In the genomic region with DNA sequence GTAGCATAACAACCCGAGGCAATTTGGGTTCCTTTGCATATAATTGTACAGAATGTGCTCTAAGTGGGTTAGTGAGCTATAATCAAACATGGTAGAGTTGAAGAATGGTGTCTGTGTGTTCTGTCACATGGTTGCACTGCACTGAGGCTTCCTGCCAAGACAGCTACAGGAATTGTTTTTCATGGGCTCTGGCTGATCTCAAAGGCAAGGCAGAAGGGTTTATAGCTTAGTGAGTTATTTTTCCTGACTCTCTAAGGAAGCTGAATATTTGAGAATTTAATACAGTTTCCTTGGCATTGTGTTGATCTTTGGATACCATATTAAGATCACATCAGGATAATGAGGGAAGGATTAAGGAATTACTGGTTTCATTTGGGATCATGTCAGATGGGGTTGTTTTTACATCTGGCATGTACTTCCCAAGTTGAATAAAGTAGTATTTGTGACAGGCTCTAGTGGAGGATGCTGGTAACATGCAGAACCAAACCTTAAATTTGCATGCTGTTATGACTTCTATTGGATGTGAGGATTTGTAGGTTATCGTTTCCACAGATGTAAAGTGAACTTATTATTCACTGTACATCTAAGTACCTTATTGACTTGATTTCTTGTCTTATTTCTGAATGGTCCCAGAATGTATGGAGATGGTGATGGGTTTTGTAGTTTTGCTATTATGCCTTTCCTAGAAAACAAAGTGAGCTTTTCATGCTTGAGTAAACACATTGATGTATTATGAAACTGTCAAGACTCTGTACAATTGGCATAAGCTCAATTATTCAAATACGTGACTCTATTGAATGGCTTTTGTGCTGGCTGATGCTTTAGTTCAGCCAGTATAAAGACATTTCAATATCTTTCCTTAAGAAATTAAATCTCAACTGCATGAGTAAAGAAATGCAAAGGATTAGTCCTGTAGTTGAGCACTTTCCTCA, we compare ENCODE assay signal across 10 cellular contexts. TPM values are rescaled to one million over a fixed set of nuclear protein-coding genes. Genes with fewer than 3 reads are reported as not detected.
DNase-seq lines count a peak whose midpoint lies in the region; ATAC-seq and TF ChIP-seq lines count a peak whose summit lies in the region.
"Had no signal": no experiment of that assay in that cellular context is flagged by ENCODE, and none has a peak within 500 bp of the region (broad histone marks: within the 10 kb centered on the region; RNA-seq: fewer than 3 reads in every experiment).

No MANE protein-coding gene starts in this region.

- intact Hi-C loops in MCF 10A (cut with micrococcal nuclease) = no loop called here
- intact Hi-C loops in breast epithelium (cut with DNase I; ENCODE audit: low total_unique reads) = no loop called here
- intact Hi-C loops in left colon (cut with DNase I, micrococcal nuclease) = no loop called here
- intact Hi-C loops in tibial artery (cut with DNase I; ENCODE audit: low total_unique reads) = no loop called here

- no peak overlapping the region for H3K4me3 Mint-ChIP-seq in MCF 10A (ENCODE audit: unreplicated experiment)

- TF ChIP-seq CTCF in MCF 10A (IDR thresholded peaks at IDR 0.05; ENCODE audit: unreplicated experiment) (no peak), breast epithelium (IDR thresholded peaks at IDR 0.05) (no peak), tibial artery (IDR thresholded peaks at IDR 0.05) (peak in 1 of 2 experiments; percentile 8), omental fat pad (IDR thresholded peaks at IDR 0.05) (no peak)

- H3K4me3 ChIP-seq in breast epithelium (no peak overlapping the region), tibial artery (no peak overlapping the region)
- H3K4me3 ChIP-seq: SJSA1 had no signal

- in situ Hi-C loops in SK-MEL-5 (cut with HindIII; ENCODE audit: low pct_unique_long_range_greater_than_20kb, low sequenced_read_pairs) = no loop called here

- H3K36me3 Mint-ChIP-seq in MCF 10A (ENCODE audit: insufficient read depth, unreplicated experiment) = peaks cover 7% of the 10 kb centered on the region

- H3K4me1 Mint-ChIP-seq in MCF 10A (ENCODE audit: insufficient read depth, unreplicated experiment) = peaks cover 22% of the 10 kb centered on the region

- DNase-seq in MCF 10A (ENCODE audit: unreplicated experiment) (no peak), breast epithelium (ENCODE audit: low spot score in 2 of 2) (no peak), SK-MEL-5 (ENCODE audit: low read depth, low spot score) (peak; percentile 95), left colon (peak in 1 of 2 donors; percentile 54), tibial artery (no peak), CD1c-positive myeloid dendritic cell (ENCODE audit: extremely low spot score) (no peak), omental fat pad (ENCODE audit: low spot score) (no peak)
- DNase-seq: HCEC 1CT had no signal

- no peak for TF ChIP-seq POLR2A in breast epithelium (IDR thresholded peaks at IDR 0.05)

- POLR2A ChIA-PET in MCF 10A (lab: Yijun Ruan, JAX) = interaction anchor here (1.0 to 1.9 kb wide), 7 partner anchors 10 to 46 kb away, joined by 3 to 13 read pairs (median 5); a partner anchor contains a TSS

- H3K4me1 ChIP-seq in breast epithelium (no peaks in the 10 kb centered on the region), tibial artery (peaks cover 0 to 20% (median 11%) of the 10 kb centered on the region in 4 donors)

- H3K27ac ChIP-seq in breast epithelium (peak overlapping the region in 1 of 2 donors; percentile 4), tibial artery (peak overlapping the region; percentile 3 to 11)
- H3K27ac ChIP-seq: SJSA1 had no signal

- ATAC-seq in left colon (peak; percentile 70), GM19452 (IDR thresholded peaks at IDR 0.05; ENCODE audit: unreplicated experiment) (no peak), omental fat pad (ENCODE audit: low FRiP score) (no peak)

- H3K27me3 Mint-ChIP-seq in MCF 10A (ENCODE audit: insufficient read depth, unreplicated experiment) = no peaks in the 10 kb centered on the region

- CTCF ChIA-PET in MCF 10A (lab: Yijun Ruan, JAX) = interaction anchor here (1.1 to 1.2 kb wide), 2 partner anchors 18 to 188 kb away, joined by 4 to 7 read pairs; no protein-coding TSS in a partner anchor

- H3K27ac Mint-ChIP-seq in MCF 10A (ENCODE audit: low read depth, unreplicated experiment) = peak overlapping the region; percentile 20

- no TSS peak for BruUV-seq in MCF 10A (replicated peaks; lab: Mats Ljungman, UMichigan)

- H3K27me3 ChIP-seq in breast epithelium (no peaks in the 10 kb centered on the region), tibial artery (no peaks in the 10 kb centered on the region)
- H3K27me3 ChIP-seq: SJSA1 had no signal

- H3K9me3 Mint-ChIP-seq in MCF 10A (ENCODE audit: unreplicated experiment) = peaks cover 7% of the 10 kb centered on the region

- H3K36me3 ChIP-seq in breast epithelium (no peaks in the 10 kb centered on the region), tibial artery (no peaks in the 10 kb centered on the region)

- no peaks in the 10 kb centered on the region for H3K9me3 ChIP-seq in breast epithelium
- H3K9me3 ChIP-seq in tibial artery = peaks cover 0 to 4% (median 0%) of the 10 kb centered on the region in 3 donors

RNA-seq across cellular contexts. Expression of a gene that starts 43.3 kb away (rescaled TPM):
- total RNA-seq in MCF 10A (2022) (16.0 and 18.6 TPM in 2 replicates), breast epithelium (10 to 100 TPM; 10.1 to 37.9 (median 37.4) TPM), left colon (10 to 100 TPM; 69.2 to 85.7 TPM), omental fat pad (10 to 100 TPM; 10.7 to 13.5 (median 13.0) TPM)
- 28.1 and 30.4 TPM in 2 replicates for total RNA-seq in SK-MEL-5 (2014; rRNA removed; shearing (Covaris generic))
- 22.5 and 23.0 TPM in 2 replicates for polyA plus RNA-seq in SK-MEL-5 (2015; cell fraction: cytosol; rRNA removed)
- 32.6 and 36.6 TPM in 2 replicates for polyA plus RNA-seq in SK-MEL-5 (2015; cell fraction: nucleus; rRNA removed)
